In the genomic region with DNA sequence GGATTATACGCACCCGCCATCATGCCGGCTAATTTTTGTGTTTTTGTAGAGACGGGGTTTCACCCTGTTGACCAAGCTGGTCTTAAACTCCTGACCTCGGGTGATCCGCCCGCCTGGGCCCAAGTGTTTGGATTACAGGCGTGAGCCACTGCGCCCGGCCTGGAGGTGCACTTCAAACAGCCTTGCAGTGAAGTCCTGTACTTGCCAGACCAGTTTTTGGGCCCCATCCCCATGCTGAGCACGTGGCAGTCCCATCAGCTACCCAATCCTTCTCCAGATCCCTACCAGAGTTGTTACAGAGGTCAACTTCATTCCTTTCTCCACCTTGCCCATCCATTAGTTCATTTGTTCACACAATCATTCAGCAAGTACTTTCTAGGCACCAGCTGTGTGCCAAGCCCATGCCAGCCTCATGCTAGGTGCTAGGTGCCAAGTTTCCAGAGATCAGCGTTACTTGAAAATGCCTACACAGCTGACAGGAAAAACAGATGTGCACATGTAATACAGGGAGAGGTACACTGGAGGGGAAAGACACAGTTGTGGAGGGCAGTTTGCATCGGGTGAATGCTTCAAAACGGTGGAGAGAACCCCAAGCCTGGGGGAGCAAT, we compare ENCODE assay signal across 10 cellular contexts. TPM values are rescaled to one million over a fixed set of nuclear protein-coding genes. Genes with fewer than 3 reads are reported as not detected.
DNase-seq lines count a peak whose midpoint lies in the region; ATAC-seq, FAIRE-seq and TF ChIP-seq lines count a peak whose summit lies in the region.
"Had no signal": no experiment of that assay in that cellular context is flagged by ENCODE, and none has a peak within 500 bp of the region (broad histone marks: within the 10 kb centered on the region; RNA-seq: fewer than 3 reads in every experiment).

No MANE protein-coding gene starts in this region.

- no peak for ATAC-seq in activated CD4-positive, CD25-positive, alpha-beta regulatory T cell treated with anti-CD3 and anti-CD28 coated beads, Interleukin-2, amount 50 U/mL, for 24 hours

- H3K27me3 ChIP-seq in PC-9 (ENCODE audit: insufficient read depth, low read depth) (no peaks in the 10 kb centered on the region), iPS-18a (ENCODE audit: control insufficient read depth, insufficient read depth, low read length) (peaks cover 15% of the 10 kb centered on the region)

- DNase-seq in GM12891 (ENCODE audit: insufficient read length, low spot score) (no peak), PC-9 (peak; percentile 18 to 50), posterior vena cava (ENCODE audit: low spot score) (peak; percentile 46), lower leg skin (ENCODE audit: low spot score in 2 of 2) (no peak), superior temporal gyrus (ENCODE audit: extremely low spot score) (no peak), EL (no peak)
- DNase-seq: NCI-H2081 treated with DMSO at 0.1 percent for 48 hours had no signal

- H3K4me3 ChIP-seq in PC-9, result no peak overlapping the region
- H3K4me3 ChIP-seq in iPS-18a (ENCODE audit: low read length), result peak overlapping the region; percentile 58
- H3K4me3 ChIP-seq in lower leg skin (ENCODE audit: low read depth, poor library complexity, severe bottlenecking), result no peak overlapping the region

- CTCF ChIA-PET in PC-9 (lab: Charles Lee), result no interaction called here

- peak; percentile 52 for FAIRE-seq in GM12891 (lab: Jason Lieb, UNC)

- no TSS peak for BruUV-seq in PC-9 (replicated peaks; lab: Mats Ljungman, UMichigan)

- no peak overlapping the region for H2AFZ ChIP-seq in PC-9

- H3K27ac ChIP-seq in PC-9 (no peak overlapping the region), iPS-18a (ENCODE audit: low read length) (no peak overlapping the region)
- H3K27ac ChIP-seq: VCaP had no signal

- H3K36me3 ChIP-seq in PC-9 (ENCODE audit: low read depth) (no peaks in the 10 kb centered on the region), iPS-18a (ENCODE audit: control insufficient read depth, low read depth, low read length) (no peaks in the 10 kb centered on the region)

- H3K9ac ChIP-seq in iPS-18a (ENCODE audit: low read length), result no peak overlapping the region

- peaks cover 22% of the 10 kb centered on the region for H3K4me1 ChIP-seq in PC-9 (replicated peaks; ENCODE audit: insufficient read depth)
- no peaks in the 10 kb centered on the region for H3K4me1 ChIP-seq in iPS-18a (ENCODE audit: control insufficient read depth, low read depth, low read length)

- H3K4me2 ChIP-seq in PC-9, result no peak overlapping the region

- H3K9me3 ChIP-seq in PC-9 (ENCODE audit: insufficient read depth, low read depth), result no peaks in the 10 kb centered on the region
- no peaks in the 10 kb centered on the region for H3K9me3 ChIP-seq in iPS-18a (ENCODE audit: control insufficient read depth, low read depth, low read length)

- H3F3A ChIP-seq in PC-9 (ENCODE audit: insufficient read depth, low read depth), result no peaks in the 10 kb centered on the region

- TF ChIP-seq CTCF in PC-9 (conservative IDR thresholded peaks at IDR 0.05) (no peak), lower leg skin (IDR thresholded peaks at IDR 0.05) (no peak)

- H4K20me1 ChIP-seq in PC-9 (ENCODE audit: insufficient read depth), result no peaks in the 10 kb centered on the region

- WGBS in lower leg skin, 2 donors, result 63 to 67% methylated on average over 14 of the region's 14 CpGs

- TF ChIP-seq POLR2A in GM12891 (IDR thresholded peaks at IDR 0.05; ENCODE audit: low read depth, low read length) (no peak), lower leg skin (IDR thresholded peaks at IDR 0.05) (no peak)

- intact Hi-C loops in PC-9 (cut with micrococcal nuclease; ENCODE audit: unreplicated experiment), result no loop called here
- intact Hi-C loops in posterior vena cava (cut with DNase I), result no loop called here
- intact Hi-C loops in lower leg skin (cut with DNase I; ENCODE audit: low total_unique reads), result no loop called here

- no peaks in the 10 kb centered on the region for H3K79me2 ChIP-seq in PC-9 (ENCODE audit: low read depth)

- no peaks in the 10 kb centered on the region for H3K9me2 ChIP-seq in PC-9 (ENCODE audit: insufficient read depth)

- POLR2A ChIA-PET in PC-9 (lab: Charles Lee; ENCODE audit: unreplicated experiment), result no interaction called here

TF ChIP-seq in GM12891, 5 proteins besides CTCF, POLR2A, EP300 and RAD21:
- TF ChIP-seq PAX5 (IDR thresholded peaks at IDR 0.05; ENCODE audit: insufficient read depth, low read length, severe bottlenecking), result no peak
- no peak for TF ChIP-seq TAF1 (IDR thresholded peaks at IDR 0.05; ENCODE audit: low read depth, low read length)
- no peak for TF ChIP-seq SPI1 (IDR thresholded peaks at IDR 0.05; ENCODE audit: low read depth, low read length)
- no peak for TF ChIP-seq POU2F2 (IDR thresholded peaks at IDR 0.05; ENCODE audit: low read depth, low read length)
- no peak for TF ChIP-seq POLR2AphosphoS5 (IDR thresholded peaks at IDR 0.05; ENCODE audit: low read depth, low read length)

RNA-seq across cellular contexts. Expression of a gene that starts 2.2 kb away (rescaled TPM):
- 3.9 TPM for polyA plus RNA-seq in GM12891 (2012; ENCODE audit: low read depth, missing spikeins)
- 5.9 and 6.6 TPM in 2 replicates for total RNA-seq in PC-9 (2021)
- total RNA-seq in posterior vena cava, result 1 to 10 TPM; 7.2 to 9.4 TPM
- total RNA-seq in lower leg skin, result 1 to 10 TPM; 2.0 to 5.9 (median 5.0) TPM

RNA-seq across cellular contexts. Expression of a gene that starts 30.7 kb away (rescaled TPM):
- polyA plus RNA-seq in GM12891 (2012; ENCODE audit: low read depth, missing spikeins), result 11.0 TPM
- total RNA-seq in PC-9 (2021) (8.9 and 11.1 TPM in 2 replicates), posterior vena cava (1 to 10 TPM; 6.8 to 8.7 TPM), lower leg skin (1 to 10 TPM; 1.6 to 5.7 (median 3.5) TPM)

RNA-seq across cellular contexts. Expression of a gene that starts 39.8 kb away (rescaled TPM):
- 26.5 TPM for polyA plus RNA-seq in GM12891 (2012; ENCODE audit: low read depth, missing spikeins)
- total RNA-seq in PC-9 (2021) (34.2 and 44.5 TPM in 2 replicates), posterior vena cava (10 to 100 TPM; 58.4 to 72.6 TPM), lower leg skin (10 to 100 TPM; 49.5 to 60.3 (median 56.3) TPM)

Comparison
In these comparisons a context has a peak if more than half of its experiments do, and no peak if none do; other contexts are left out.
1. DNase-seq: peak in PC-9 (2 of 2) and posterior vena cava (single experiment); none in GM12891 (single experiment), lower leg skin (0 of 2), superior temporal gyrus (single experiment) and EL (single experiment).